29 cellular contexts compared by ENCODE assay signal in the genomic region with DNA sequence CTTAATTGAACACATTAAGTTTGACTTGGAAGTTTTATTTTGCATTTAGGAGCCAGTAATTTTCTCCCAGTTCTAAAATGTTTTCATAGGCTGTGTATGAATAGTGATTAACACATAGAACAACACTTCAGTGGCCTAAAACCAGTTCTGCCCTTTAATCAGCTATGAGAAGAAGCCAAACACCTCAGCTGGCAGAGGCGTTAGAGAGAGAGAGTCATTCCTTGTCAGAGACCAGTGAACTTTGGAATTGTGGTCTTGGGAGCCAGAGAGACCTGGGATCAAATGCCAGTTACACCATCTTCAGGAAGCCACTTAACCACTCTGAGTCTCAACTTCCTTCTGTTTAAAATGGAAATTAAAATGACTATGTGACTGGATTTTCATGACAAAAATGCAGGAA.
"Had no signal": no experiment of that assay in that cellular context is flagged by ENCODE, and none has a peak within 500 bp of the region (broad histone marks: within the 10 kb centered on the region; RNA-seq: fewer than 3 reads in every experiment).

No MANE protein-coding gene starts in this region.

- H3K27ac Mint-ChIP-seq: immature natural killer cell, memory B cell, nephron, type B pancreatic cell had no signal

- H3K27ac ChIP-seq: coronary artery, esophagus squamous epithelium, heart right ventricle, right lobe of liver, stomach, testis, tibial artery had no signal

- H3K36me3 ChIP-seq: esophagus squamous epithelium, heart right ventricle, right lobe of liver, stomach, tibial artery had no signal

- H3K36me3 Mint-ChIP-seq: immature natural killer cell, memory B cell, type B pancreatic cell had no signal

- DNase-seq: dermis blood vessel endothelial cell; effector memory CD4-positive, alpha-beta T cell; erythroblast; esophagus squamous epithelium; foreskin melanocyte; glutamatergic neuron; heart right ventricle; hypothalamus; immature natural killer cell; islet precursor cell; kidney glomerular epithelial cell; naive B cell; nucleus accumbens; posterior cingulate gyrus; right lobe of liver; stimulated activated CD4-positive, alpha-beta T cell treated with anti-CD3 and anti-CD28 coated beads, Interleukin-12 subunit alpha, Interleukin-12 subunit beta, amount 100 ng/mL, for 4 hours; stimulated activated CD4-positive, alpha-beta T cell treated with anti-CD3 and anti-CD28 coated beads, Interleukin-1b, Interleukin-23, amount 100 ng/mL, for 48 hours; stimulated activated CD4-positive, alpha-beta T cell treated with anti-CD3 and anti-CD28 coated beads, Interleukin-4, amount 100 ng/mL, for 1 hour; stimulated activated CD8-positive, alpha-beta memory T cell treated with anti-CD3 and anti-CD28 coated beads, Interleukin-4, amount 100 ng/mL, for 48 hours; stimulated activated naive CD4-positive, alpha-beta T cell treated with Interleukin-2 at 50 U/mL for 16 hours; stomach; testis; tibial artery had no signal

- H3K4me3 ChIP-seq: coronary artery, esophagus squamous epithelium, heart right ventricle, lung, right lobe of liver, smooth muscle cell, stomach, testis, tibial artery had no signal

- H3K4me1 Mint-ChIP-seq: immature natural killer cell, memory B cell, naive B cell, nephron had no signal

- H3K9me3 ChIP-seq: right lobe of liver, testis had no signal

- H3K27me3 Mint-ChIP-seq: naive B cell, type B pancreatic cell had no signal

- ATAC-seq: heart right ventricle, right lobe of liver had no signal

- H3K27me3 ChIP-seq: esophagus squamous epithelium, heart right ventricle, right lobe of liver, stomach, testis, tibial artery had no signal

- H3K4me3 Mint-ChIP-seq: immature natural killer cell, memory B cell, naive B cell, nephron, type B pancreatic cell had no signal
